Comparison of ENCODE assay signal across 24 cellular contexts in genomic region chr10:114027951-114028350, GRCh38. TPM values are rescaled to one million over a fixed set of nuclear protein-coding genes. Genes with fewer than 3 reads are reported as not detected.
DNase-seq lines count a peak whose midpoint lies in the region; ATAC-seq and TF ChIP-seq lines count a peak whose summit lies in the region.
"Had no signal": no experiment of that assay in that cellular context is flagged by ENCODE, and none has a peak within 500 bp of the region (broad histone marks: within the 10 kb centered on the region; RNA-seq: fewer than 3 reads in every experiment).

No MANE protein-coding gene starts in this region.

- no peak overlapping the region for H2BK120ac ChIP-seq in mesenchymal stem cell (ENCODE audit: low read depth, low read length)

- WGBS in mesenchymal stem cell: 92% methylated on average over 3 of the region's 3 CpGs

- H4K20me1 ChIP-seq in BLaER1 treated with 17β-estradiol and CSF1 and Interleukin-3, amounts not matched to agents 10 nM and 100 nM: no peaks in the 10 kb centered on the region
- no peaks in the 10 kb centered on the region for H4K20me1 ChIP-seq in PC-3 (ENCODE audit: low read length)

- DNase-seq in PC-3 (no peak), mesenchymal stem cell (no peak), NCI-H226 (no peak), NOMO-1 (lab: John Stamatoyannopoulos, UW; ENCODE audit: unreplicated experiment in 2 of 2) (no peak), NCI-H526 treated with DMSO at 0.1 percent for 48 hours (lab: John Stamatoyannopoulos, UW) (no peak), hypothalamus (lab: John Stamatoyannopoulos, UW) (no peak)
- DNase-seq: Calu3; CD8-positive, alpha-beta memory T cell; DMS153; DND-41; HCEC 1CT; Kasumi-1; MV-4-11; NCI-H1105; NCI-H1436 treated with DMSO at 0.1 percent for 48 hours; NCI-H1930; NCI-H2107; NCI-H446 treated with DMSO at 0.1 percent for 48 hours; NCI-H69; SHP77 had no signal

- no peak overlapping the region for H4K8ac ChIP-seq in mesenchymal stem cell (ENCODE audit: low read length)

- peaks cover 38 to 90% (median 62%) of the 10 kb centered on the region in 10 experiments for H3K4me1 ChIP-seq in BLaER1 treated with 17β-estradiol and CSF1 and Interleukin-3, amounts not matched to agents 10 nM and 100 nM
- H3K4me1 ChIP-seq in PC-3 (ENCODE audit: insufficient read depth, low read length) (peaks cover 46% of the 10 kb centered on the region), mesenchymal stem cell (ENCODE audit: control insufficient read depth, insufficient read depth, low read depth, low read length) (peaks cover 9% of the 10 kb centered on the region)

- peak overlapping the region in 8 of 11 experiments; percentile 29 to 99 (median 98); a peak in 12 of 22 replicates for H3K27ac ChIP-seq in BLaER1 treated with 17β-estradiol and CSF1 and Interleukin-3, amounts not matched to agents 10 nM and 100 nM
- peak overlapping the region; percentile 94 for H3K27ac ChIP-seq in PC-3 (ENCODE audit: low read length)
- H3K27ac ChIP-seq in VCaP: peak overlapping the region; percentile 75
- no peak overlapping the region for H3K27ac ChIP-seq in mesenchymal stem cell (ENCODE audit: low read length, poor library complexity, severe bottlenecking)

- H2AK5ac ChIP-seq in mesenchymal stem cell (ENCODE audit: low read length, severe bottlenecking): peak overlapping the region; percentile 69

- H2AFZ ChIP-seq in PC-3 (ENCODE audit: low read length) (no peak overlapping the region), mesenchymal stem cell (ENCODE audit: low read depth, low read length) (no peak overlapping the region)

- H3K4me2 ChIP-seq in BLaER1 treated with 17β-estradiol and CSF1 and Interleukin-3, amounts not matched to agents 10 nM and 100 nM: peak overlapping the region in 5 of 11 experiments; percentile 7 to 86 (median 68); a peak in 6 of 22 replicates
- H3K4me2 ChIP-seq in PC-3 (ENCODE audit: low read length): 0 out of 2 replicates have a peak overlapping the region, but pooled peaks have one; percentile 73
- H3K4me2 ChIP-seq in mesenchymal stem cell (ENCODE audit: low read length, poor library complexity, severe bottlenecking): no peak overlapping the region

- no peak overlapping the region for H3K14ac ChIP-seq in mesenchymal stem cell (ENCODE audit: low read length in 2 of 2)

- no peaks in the 10 kb centered on the region for H3K27me3 ChIP-seq in BLaER1 treated with 17β-estradiol and CSF1 and Interleukin-3, amounts not matched to agents 10 nM and 100 nM
- H3K27me3 ChIP-seq in PC-3 (ENCODE audit: low read length) (no peaks in the 10 kb centered on the region), mesenchymal stem cell (ENCODE audit: control insufficient read depth in 1 of 2, insufficient read depth in 1 of 2, low read length in 2 of 2) (peaks cover 0 to 16% of the 10 kb centered on the region in 2 experiments)

- peak overlapping the region in 1 of 2 experiments; percentile 80 for H2BK12ac ChIP-seq in mesenchymal stem cell (ENCODE audit: low read length in 2 of 2)

- TF ChIP-seq CTCF in PC-3 (conservative IDR thresholded peaks at IDR 0.05; ENCODE audit: low read depth, low read length): no peak
- no peak for TF ChIP-seq CTCF in VCaP (conservative IDR thresholded peaks at IDR 0.05)

- peak overlapping the region; percentile 5 for H4K91ac ChIP-seq in mesenchymal stem cell (ENCODE audit: low read length)

- CTCF ChIA-PET in PC-3 (lab: Charles Lee): no interaction called here

- no peak for ATAC-seq in PC-3
- ATAC-seq: K562 had no signal

- no peaks in the 10 kb centered on the region for H3K9me2 ChIP-seq in PC-3 (replicated peaks; ENCODE audit: low read length)

- H3K9ac ChIP-seq in BLaER1 treated with 17β-estradiol and CSF1 and Interleukin-3, amounts not matched to agents 10 nM and 100 nM: peak overlapping the region in 1 of 11 experiments; percentile 89; a peak in 1 of 22 replicates
- H3K9ac ChIP-seq in PC-3 (ENCODE audit: low read length) (peak overlapping the region; percentile 40; the same call in 1 of the 2 replicates), mesenchymal stem cell (ENCODE audit: low read length) (no peak overlapping the region)

- BruUV-seq in PC-3 (replicated peaks; lab: Mats Ljungman, UMichigan): no TSS peak

- no peak overlapping the region for H3K4me3 ChIP-seq in BLaER1 treated with 17β-estradiol and CSF1 and Interleukin-3, amounts not matched to agents 10 nM and 100 nM
- no peak overlapping the region for H3K4me3 ChIP-seq in PC-3 (ENCODE audit: low read length)
- H3K4me3 ChIP-seq in mesenchymal stem cell (ENCODE audit: insufficient read depth in 1 of 2, low read depth in 1 of 2, low read length in 2 of 2): no peak overlapping the region
- H3K4me3 ChIP-seq: K562 had no signal

- H3K18ac ChIP-seq in mesenchymal stem cell (ENCODE audit: low read depth in 1 of 2, low read length in 2 of 2): no peak overlapping the region

- H3K79me2 ChIP-seq in PC-3 (ENCODE audit: low read length): no peaks in the 10 kb centered on the region

- POLR2A ChIA-PET in PC-3 (lab: Charles Lee; ENCODE audit: unreplicated experiment): no interaction called here

- peaks cover 0 to 13% (median 0%) of the 10 kb centered on the region in 11 experiments; a peak in 2 of 22 replicates for H3K9me3 ChIP-seq in BLaER1 treated with 17β-estradiol and CSF1 and Interleukin-3, amounts not matched to agents 10 nM and 100 nM (replicated peaks in 1 of 11)
- H3K9me3 ChIP-seq in PC-3 (ENCODE audit: low read length) (no peaks in the 10 kb centered on the region), mesenchymal stem cell (ENCODE audit: control insufficient read depth, low read length) (no peaks in the 10 kb centered on the region)

- H3K23ac ChIP-seq in mesenchymal stem cell (ENCODE audit: low read length in 2 of 2): no peak overlapping the region

- no peaks in the 10 kb centered on the region for H3K79me1 ChIP-seq in mesenchymal stem cell (replicated peaks; ENCODE audit: low read length, poor library complexity, severe bottlenecking)

- intact Hi-C loops in PC-3 (cut with micrococcal nuclease): loop anchor here (2.0 kb wide), 1 partner anchor 15 kb away; the partner anchor contains the start of gene ADRB1

- H3F3A ChIP-seq in PC-3 (ENCODE audit: low read length, unreplicated experiment): peaks cover 7% of the 10 kb centered on the region

- no peak overlapping the region for H3K4ac ChIP-seq in mesenchymal stem cell (ENCODE audit: low read depth in 1 of 2, low read length in 2 of 2)

- H3K36me3 ChIP-seq in BLaER1 treated with 17β-estradiol and CSF1 and Interleukin-3, amounts not matched to agents 10 nM and 100 nM: no peaks in the 10 kb centered on the region
- H3K36me3 ChIP-seq in PC-3 (ENCODE audit: low read depth, low read length) (no peaks in the 10 kb centered on the region), mesenchymal stem cell (ENCODE audit: control insufficient read depth in 1 of 2, insufficient read depth in 2 of 2, low read depth in 1 of 2, low read length in 2 of 2) (no peaks in the 10 kb centered on the region)

- H2BK5ac ChIP-seq in mesenchymal stem cell (ENCODE audit: low read depth, low read length, poor library complexity, severe bottlenecking): no peak overlapping the region

- H2BK15ac ChIP-seq in mesenchymal stem cell (ENCODE audit: low read depth, poor library complexity, severe bottlenecking): peak overlapping the region; percentile 55

RNA-seq across cellular contexts. Expression of gene ADRB1, which starts 15.7 kb away (rescaled TPM):
- 0.15 and 0.29 TPM in 2 replicates for total RNA-seq in PC-3 (2014; rRNA removed)
- polyA plus RNA-seq in mesenchymal stem cell (2013, experiment 1 of 2): 0.11 TPM
- polyA plus RNA-seq in mesenchymal stem cell (2013, experiment 2 of 2): 0.18 TPM
- total RNA-seq: B cell had no signal
- polyA plus RNA-seq: CD8-positive, alpha-beta memory T cell had no signal
